In genomic region chr12:28390716-28391452, GRCh38 we compare ENCODE assay signal across 20 cellular contexts.
A peak's percentile ranks its signal among the peaks of the same experiment; 100 is the strongest.
DNase-seq lines count a peak whose midpoint lies in the region; ATAC-seq and TF ChIP-seq lines count a peak whose summit lies in the region.
"Had no signal": no experiment of that assay in that cellular context is flagged by ENCODE, and none has a peak within 500 bp of the region (broad histone marks: within the 10 kb centered on the region; RNA-seq: fewer than 3 reads in every experiment).

No MANE protein-coding gene starts in this region.

- in situ Hi-C loops in IMR-90 (cut with MboI; ENCODE audit: low sequenced_read_pairs), result no loop called here

- no peak overlapping the region for H3K27ac Mint-ChIP-seq in activated naive CD4-positive, alpha-beta T cell treated with anti-CD3 and anti-CD28 coated beads, Interleukin-2, amount 10 ng/mL, durations not matched to agents 7 days and 5 days
- H3K27ac Mint-ChIP-seq: activated naive CD8-positive, alpha-beta T cell; effector memory CD8-positive, alpha-beta T cell; immature natural killer cell had no signal

- ATAC-seq in IMR-90 (ENCODE audit: low read depth) (peak; percentile 42; the same call in 1 of the 2 replicates), sciatic nerve (peak; percentile 90)
- ATAC-seq in activated CD4-positive, CD25-positive, alpha-beta regulatory T cell treated with anti-CD3 and anti-CD28 coated beads, Interleukin-2, amount 50 U/mL, for 24 hours, result no peak
- ATAC-seq: activated T-cell treated with anti-CD3 and anti-CD28 coated beads, Interleukin-2, amount 50 U/mL, for 4 hours; effector memory CD8-positive, alpha-beta T cell had no signal

- H2AFZ ChIP-seq in IMR-90 (replicated peaks; ENCODE audit: low read length, poor library complexity), result no peak overlapping the region
- H2AFZ ChIP-seq in fibroblast of lung (ENCODE audit: low read length), result no peak overlapping the region

- H3K9ac ChIP-seq in IMR-90 (ENCODE audit: low read depth, low read length) (no peak overlapping the region), fibroblast of lung (ENCODE audit: insufficient read depth, low read length) (no peak overlapping the region)

- intact Hi-C loops in IMR-90 (cut with micrococcal nuclease), result no loop called here
- intact Hi-C loops in sciatic nerve (cut with DNase I), result no loop called here

- no peak overlapping the region for H3K4ac ChIP-seq in IMR-90 (ENCODE audit: low read depth, low read length)

- H3K18ac ChIP-seq in IMR-90 (ENCODE audit: low read depth, low read length), result peak overlapping the region; percentile 33; the same call in 1 of the 2 replicates

- H3K4me1 Mint-ChIP-seq in activated naive CD4-positive, alpha-beta T cell treated with anti-CD3 and anti-CD28 coated beads, Interleukin-2, amount 10 ng/mL, durations not matched to agents 7 days and 5 days, result no peaks in the 10 kb centered on the region
- H3K4me1 Mint-ChIP-seq: central memory CD8-positive, alpha-beta T cell; immature natural killer cell had no signal

- H3K9me1 ChIP-seq in IMR-90 (ENCODE audit: insufficient read depth, low read length), result no peaks in the 10 kb centered on the region

- no peak overlapping the region for H3K27ac ChIP-seq in IMR-90 (ENCODE audit: insufficient read depth, low read length)
- peak overlapping the region; percentile 6 for H3K27ac ChIP-seq in fibroblast of lung (ENCODE audit: insufficient read depth, low read length)
- H3K27ac ChIP-seq: skin epidermis, transverse colon had no signal

- 0 out of 2 replicates have a peak overlapping the region, but pooled peaks have one; percentile 10 for H3K14ac ChIP-seq in IMR-90 (replicated peaks; ENCODE audit: low read depth, low read length)

- H4K8ac ChIP-seq in IMR-90 (ENCODE audit: low read depth in 2 of 2, low read length in 2 of 2), result peak overlapping the region; percentile 22 to 46; a peak in 1 of 4 replicates

- H3K27me3 ChIP-seq in IMR-90 (ENCODE audit: control insufficient read depth, insufficient read depth, low read length) (no peaks in the 10 kb centered on the region), fibroblast of lung (ENCODE audit: control insufficient read depth, insufficient read depth, low read length) (no peaks in the 10 kb centered on the region)
- H3K27me3 ChIP-seq: transverse colon had no signal

- peak overlapping the region; percentile 69; the same call in 1 of the 2 replicates for H3K4me2 ChIP-seq in IMR-90 (ENCODE audit: low read depth, low read length)
- H3K4me2 ChIP-seq in fibroblast of lung (ENCODE audit: extremely low read depth, insufficient read depth, low read length), result peak overlapping the region; percentile 60

- H3K56ac ChIP-seq in IMR-90 (ENCODE audit: extremely low read depth, insufficient read depth, low read length), result no peak overlapping the region

- H3K9me3 Mint-ChIP-seq in activated naive CD4-positive, alpha-beta T cell treated with anti-CD3 and anti-CD28 coated beads, Interleukin-2, amount 10 ng/mL, durations not matched to agents 7 days and 5 days, result no peaks in the 10 kb centered on the region
- H3K9me3 Mint-ChIP-seq: central memory CD8-positive, alpha-beta T cell; effector memory CD8-positive, alpha-beta T cell; immature natural killer cell had no signal

- H3K36me3 ChIP-seq in IMR-90 (ENCODE audit: control insufficient read depth, insufficient read depth, low read length), result no peaks in the 10 kb centered on the region
- no peaks in the 10 kb centered on the region for H3K36me3 ChIP-seq in fibroblast of lung (ENCODE audit: control insufficient read depth, insufficient read depth, low read length)
- H3K36me3 ChIP-seq: transverse colon had no signal

- H4K5ac ChIP-seq in IMR-90 (ENCODE audit: low read depth, low read length), result peak overlapping the region; percentile 26; the same call in 1 of the 2 replicates

- no peak overlapping the region; the same call in 2 of the 3 replicates for H2BK15ac ChIP-seq in IMR-90 (ENCODE audit: low read depth, low read length)

- no peak overlapping the region for H2AK9ac ChIP-seq in IMR-90 (replicated peaks; ENCODE audit: low read depth, low read length, poor library complexity)

- BruUV-seq in IMR-90 (replicated peaks; lab: Mats Ljungman, UMichigan), result no TSS peak

- dilution Hi-C loops in IMR-90 (cut with HindIII; ENCODE audit: low sequenced_read_pairs, unreplicated experiment), result no loop called here

- H2AK5ac ChIP-seq in IMR-90 (ENCODE audit: low read depth, low read length), result no peak overlapping the region

- POLR2A ChIA-PET in IMR-90 (lab: Charles Lee; ENCODE audit: unreplicated experiment), result no interaction called here

- CTCF ChIA-PET in IMR-90 (lab: Yijun Ruan, JAX), result no interaction called here
- CTCF ChIA-PET in activated naive CD4-positive, alpha-beta T cell treated with anti-CD3 and anti-CD28 coated beads, Interleukin-2, amount 10 ng/mL, durations not matched to agents 7 days and 5 days (lab: Charles Lee), result no interaction called here

- peak overlapping the region; percentile 4; the same call in 1 of the 2 replicates for H3K23ac ChIP-seq in IMR-90 (ENCODE audit: low read depth, low read length)

- H4K20me1 ChIP-seq in IMR-90 (ENCODE audit: insufficient read depth, low read length) (no peaks in the 10 kb centered on the region), fibroblast of lung (ENCODE audit: control insufficient read depth, extremely low read depth, insufficient read depth, low read length) (no peaks in the 10 kb centered on the region)

- DNase-seq in GM03348 (ENCODE audit: low spot score) (peak; percentile 47), IMR-90 (peak; percentile 52), fibroblast of lung (ENCODE audit: low read depth in 2 of 2) (peak; percentile 46 to 95), sciatic nerve (ENCODE audit: low spot score) (no peak), NCI-H2081 (lab: John Stamatoyannopoulos, UW) (no peak)
- no peak for DNase-seq in activated naive CD4-positive, alpha-beta T cell treated with anti-CD3 and anti-CD28 coated beads, Interleukin-2, amount 10 ng/mL, durations not matched to agents 7 days and 5 days
- DNase-seq: activated CD4-positive, alpha-beta T cell treated with anti-CD3 and anti-CD28 coated beads, Interleukin-2, amount 50 U/mL, for 48 hours; activated T-cell treated with anti-CD3 and anti-CD28 coated beads, Interleukin-2, amount 50 U/mL, for 4 hours; DMS53; effector memory CD8-positive, alpha-beta T cell; immature natural killer cell; KBM-7; midbrain; NCI-H1092; nucleus accumbens; transverse colon had no signal

- no peak for TF ChIP-seq POLR2A in IMR-90 (IDR thresholded peaks at IDR 0.05; ENCODE audit: low read depth, low read length)

- H3K9me3 ChIP-seq in IMR-90 (ENCODE audit: control insufficient read depth, insufficient read depth, low read length), result no peaks in the 10 kb centered on the region
- no peaks in the 10 kb centered on the region for H3K9me3 ChIP-seq in fibroblast of lung (ENCODE audit: control insufficient read depth, insufficient read depth, low read depth, low read length)
- H3K9me3 ChIP-seq: transverse colon had no signal

- 0 out of 2 replicates have a peak overlapping the region, but pooled peaks have one; percentile 1 for H2BK120ac ChIP-seq in IMR-90 (ENCODE audit: low read depth, low read length)

- peaks cover 13% of the 10 kb centered on the region for H3K36me3 Mint-ChIP-seq in activated naive CD4-positive, alpha-beta T cell treated with anti-CD3 and anti-CD28 coated beads, Interleukin-2, amount 10 ng/mL, durations not matched to agents 7 days and 5 days

- H3K79me1 ChIP-seq in IMR-90 (ENCODE audit: low read depth in 1 of 2, low read length in 2 of 2), result no peaks in the 10 kb centered on the region

- no peaks in the 10 kb centered on the region for H3K27me3 Mint-ChIP-seq in activated naive CD4-positive, alpha-beta T cell treated with anti-CD3 and anti-CD28 coated beads, Interleukin-2, amount 10 ng/mL, durations not matched to agents 7 days and 5 days
- H3K27me3 Mint-ChIP-seq: activated naive CD8-positive, alpha-beta T cell; central memory CD8-positive, alpha-beta T cell; effector memory CD8-positive, alpha-beta T cell had no signal

- H3K4me3 ChIP-seq in IMR-90 (ENCODE audit: insufficient read depth, low read depth, low read length), result no peak overlapping the region
- H3K4me3 ChIP-seq in fibroblast of lung (replicated peaks in 1 of 4; ENCODE audit: control extremely low read depth in 1 of 4, insufficient read depth in 1 of 4, low read depth in 3 of 4, low read length in 4 of 4), result no peak overlapping the region
- H3K4me3 ChIP-seq: skin epidermis, transverse colon had no signal

- WGBS in IMR-90 (ENCODE audit: extremely low coverage in 2 of 2, insufficient read length in 1 of 2), 2 experiments, result no CpG with 5 or more reads among the region's 5 CpGs

- no peak for TF ChIP-seq RAD21 in IMR-90 (IDR thresholded peaks at IDR 0.05; ENCODE audit: low read length)

- no peak for TF ChIP-seq CTCF in IMR-90 (conservative IDR thresholded peaks at IDR 0.05; ENCODE audit: low read depth, low read length)
- TF ChIP-seq CTCF in fibroblast of lung (conservative IDR thresholded peaks at IDR 0.05 in 1 of 2, IDR thresholded peaks at IDR 0.05 in 1 of 2; ENCODE audit: low read depth in 1 of 2, low read length in 2 of 2), result no peak

- peak overlapping the region; percentile 14 for H2BK5ac ChIP-seq in IMR-90 (ENCODE audit: low read depth, low read length, poor library complexity, severe bottlenecking)

- H4K91ac ChIP-seq in IMR-90 (ENCODE audit: insufficient read depth, low read depth, low read length), result no peak overlapping the region

- no peaks in the 10 kb centered on the region for H3K79me2 ChIP-seq in fibroblast of lung (ENCODE audit: control insufficient read depth, insufficient read depth, low read length)

- H3K4me3 Mint-ChIP-seq in activated naive CD4-positive, alpha-beta T cell treated with anti-CD3 and anti-CD28 coated beads, Interleukin-2, amount 10 ng/mL, durations not matched to agents 7 days and 5 days, result no peak overlapping the region
- H3K4me3 Mint-ChIP-seq: activated naive CD8-positive, alpha-beta T cell; activated T-cell treated with anti-CD3 and anti-CD28 coated beads, Interleukin-2, amount 50 U/mL, for 4 hours; central memory CD8-positive, alpha-beta T cell; effector memory CD8-positive, alpha-beta T cell; immature natural killer cell had no signal

- H3K4me1 ChIP-seq in IMR-90 (ENCODE audit: control insufficient read depth, insufficient read depth, low read length) (no peaks in the 10 kb centered on the region), fibroblast of lung (ENCODE audit: control insufficient read depth, extremely low read depth, insufficient read depth, low read length) (peaks cover 3% of the 10 kb centered on the region)
- H3K4me1 ChIP-seq: transverse colon had no signal

- H2BK20ac ChIP-seq in IMR-90 (ENCODE audit: low read depth, low read length), result 0 out of 2 replicates have a peak overlapping the region, but pooled peaks have one; percentile 70

TF ChIP-seq in IMR-90, 13 proteins besides CTCF, POLR2A, EP300 and RAD21:
- TF ChIP-seq SMC3 (IDR thresholded peaks at IDR 0.05; ENCODE audit: low read depth, low read length) (no peak), FOS (IDR thresholded peaks at IDR 0.05; ENCODE audit: low read depth, low read length) (no peak), MXI1 (IDR thresholded peaks at IDR 0.05; ENCODE audit: borderline replicate concordance, low read depth, low read length) (no peak)

Comparison
In these comparisons a context has a peak if more than half of its experiments do, and no peak if none do; other contexts are left out.
1. DNase-seq: peak in GM03348 (single experiment), IMR-90 (single experiment) and fibroblast of lung (2 of 2); none in sciatic nerve (single experiment), activated naive CD4-positive, alpha-beta T cell treated with anti-CD3 and anti-CD28 coated beads, Interleukin-2, amount 10 ng/mL, durations not matched to agents 7 days and 5 days (single experiment) and NCI-H2081 (0 of 2).
2. ATAC-seq: peak in IMR-90 (single experiment) and sciatic nerve (single experiment); none in activated CD4-positive, CD25-positive, alpha-beta regulatory T cell treated with anti-CD3 and anti-CD28 coated beads, Interleukin-2, amount 50 U/mL, for 24 hours (0 of 2).